Comparison of ENCODE assay signal across 27 cellular contexts in genomic region chr5:144778546-144778945, GRCh38.
"Had no signal": no experiment of that assay in that cellular context is flagged by ENCODE, and none has a peak within 500 bp of the region (broad histone marks: within the 10 kb centered on the region; RNA-seq: fewer than 3 reads in every experiment).

No MANE protein-coding gene starts in this region.

- DNase-seq: activated CD4-positive, alpha-beta memory T cell treated with anti-CD3 and anti-CD28 coated beads for 36 hours; activated CD4-positive, alpha-beta T cell treated with anti-CD3 and anti-CD28 coated beads, Interleukin-2, amount 10 ng/mL, durations not matched to agents 24 days and 14 days; activated CD4-positive, CD25-positive, alpha-beta regulatory T cell treated with anti-CD3 and anti-CD28 coated beads, Interleukin-2, amount 50 U/mL, for 72 hours; activated CD8-positive, alpha-beta memory T cell treated with anti-CD3 and anti-CD28 coated beads, Interleukin-2, amount 50 U/mL, for 4 hours; activated effector memory CD4-positive, alpha-beta T cell treated with anti-CD3 and anti-CD28 coated beads, Interleukin-2, amount 50 U/mL, for 16 hours; activated naive CD4-positive, alpha-beta T cell treated with anti-CD3 and anti-CD28 coated beads for 36 hours; activated naive CD8-positive, alpha-beta T cell treated with anti-CD3 and anti-CD28 coated beads for 36 hours; activated T-cell treated with anti-CD3 and anti-CD28 coated beads, Interleukin-2, amount 50 U/mL, for 1 hour; caudate nucleus; endodermal cell; gastrocnemius medialis; kidney; left colon; mammary epithelial cell; midbrain; naive thymus-derived CD4-positive, alpha-beta T cell; pancreas; retina; small intestine; stimulated activated CD4-positive, alpha-beta T cell treated with anti-CD3 and anti-CD28 coated beads, Interleukin-4, amount 100 ng/mL, for 24 hours; substantia nigra; uterus had no signal

- H3K9me3 ChIP-seq: gastrocnemius medialis, pancreas, prostate gland, uterus had no signal

- H3K4me1 ChIP-seq: gastrocnemius medialis, pancreas, prostate gland, uterus had no signal

- H3K27me3 ChIP-seq: gastrocnemius medialis, hepatocyte, pancreas, uterus had no signal

- H3K4me2 ChIP-seq: hepatocyte had no signal

- H3K27ac ChIP-seq: gastrocnemius medialis, hepatocyte, pancreas, prostate gland, uterus had no signal

- H2AFZ ChIP-seq: hepatocyte had no signal

- H3K4me3 ChIP-seq: gastrocnemius medialis, hepatocyte, pancreas, prostate gland, uterus had no signal

- H3K36me3 ChIP-seq: gastrocnemius medialis, pancreas, prostate gland, uterus had no signal

- H3K79me2 ChIP-seq: hepatocyte had no signal

- ATAC-seq: esophagus mucosa; gastrocnemius medialis; left colon; naive thymus-derived CD4-positive, alpha-beta T cell; pancreas; sciatic nerve; stimulated activated effector memory CD8-positive, alpha-beta T cell treated with anti-CD3 and anti-CD28 coated beads, Interleukin-12 subunit alpha, Interleukin-12 subunit beta, amount 100 ng/mL, for 72 hours had no signal
